10 cellular contexts compared by ENCODE assay signal in genomic region chr2:161423351-161424178, GRCh38. TPM values are rescaled to one million over a fixed set of nuclear protein-coding genes. Genes with fewer than 3 reads are reported as not detected.
A peak's percentile ranks its signal among the peaks of the same experiment; 100 is the strongest.
DNase-seq lines count a peak whose midpoint lies in the region; ATAC-seq and TF ChIP-seq lines count a peak whose summit lies in the region.
"Had no signal": no experiment of that assay in that cellular context is flagged by ENCODE, and none has a peak within 500 bp of the region (broad histone marks: within the 10 kb centered on the region; RNA-seq: fewer than 3 reads in every experiment).

No MANE protein-coding gene starts in this region.

- H3K9me3 ChIP-seq in right atrium auricular region (no peaks in the 10 kb centered on the region), mucosa of rectum (ENCODE audit: control insufficient read depth in 2 of 2, low read length in 2 of 2) (no peaks in the 10 kb centered on the region), WERI-Rb-1 (ENCODE audit: severe bottlenecking) (no peaks in the 10 kb centered on the region)
- H3K9me3 ChIP-seq: thyroid gland had no signal

- no peak for ATAC-seq in Right ventricle myocardium inferior

- intact Hi-C loops in Right ventricle myocardium inferior (cut with DNase I) = no loop called here

- H3K27ac ChIP-seq in right atrium auricular region = no peak overlapping the region
- H3K27ac ChIP-seq in mucosa of rectum (ENCODE audit: low read depth in 2 of 2, low read length in 2 of 2) = no peak overlapping the region
- no peak overlapping the region for H3K27ac ChIP-seq in WERI-Rb-1
- H3K27ac ChIP-seq: thyroid gland had no signal

- H3K9ac ChIP-seq in mucosa of rectum (ENCODE audit: low read depth in 1 of 2, low read length in 2 of 2) = no peak overlapping the region

- TF ChIP-seq CTCF in right atrium auricular region (IDR thresholded peaks at IDR 0.05) (no peak), WERI-Rb-1 (IDR thresholded peaks at IDR 0.05; ENCODE audit: low read depth, low read length) (no peak)

- H3K4me1 ChIP-seq in right atrium auricular region (peaks cover 0 to 36% of the 10 kb centered on the region in 2 donors), mucosa of rectum (ENCODE audit: control insufficient read depth in 2 of 2, insufficient read depth in 2 of 2, low read length in 2 of 2) (peaks cover 5 to 15% of the 10 kb centered on the region in 2 donors)

- peaks cover 70 to 79% of the 10 kb centered on the region in 2 donors for H3K27me3 ChIP-seq in right atrium auricular region
- H3K27me3 ChIP-seq in mucosa of rectum (ENCODE audit: control insufficient read depth in 2 of 2, insufficient read depth in 2 of 2, low read length in 2 of 2) = peaks cover 87 to 98% of the 10 kb centered on the region in 2 donors
- no peaks in the 10 kb centered on the region for H3K27me3 ChIP-seq in WERI-Rb-1 (ENCODE audit: insufficient read depth, low read depth, severe bottlenecking)

- DNase-seq in Right ventricle myocardium inferior (ENCODE audit: missing footprints) = peak; percentile 74
- DNase-seq in right atrium auricular region (ENCODE audit: low spot score) = no peak
- peak; percentile 78 for DNase-seq in ecto neural progenitor cell (ENCODE audit: low spot score)
- no peak for DNase-seq in WERI-Rb-1
- DNase-seq in OCI-M2 (lab: John Stamatoyannopoulos, UW; ENCODE audit: unreplicated experiment) = no peak
- no peak for DNase-seq in NCI-H187 (lab: John Stamatoyannopoulos, UW)
- DNase-seq in NCI-H1436 (lab: John Stamatoyannopoulos, UW) = no peak
- DNase-seq: DND-41 had no signal

- H3K36me3 ChIP-seq in right atrium auricular region = no peaks in the 10 kb centered on the region
- H3K36me3 ChIP-seq in mucosa of rectum (ENCODE audit: control insufficient read depth in 2 of 2, insufficient read depth in 2 of 2, low read length in 2 of 2) = no peaks in the 10 kb centered on the region
- no peaks in the 10 kb centered on the region for H3K36me3 ChIP-seq in WERI-Rb-1
- H3K36me3 ChIP-seq: thyroid gland had no signal

- H3K4me3 ChIP-seq in right atrium auricular region (peak overlapping the region in 1 of 2 donors; percentile 31), mucosa of rectum (ENCODE audit: low read length in 2 of 2) (peak overlapping the region; percentile 48 to 56), WERI-Rb-1 (ENCODE audit: low read depth, low read length) (no peak overlapping the region)

RNA-seq across cellular contexts. Expression of gene TBR1, which starts 7.5 kb away (rescaled TPM):
- total RNA-seq in Right ventricle myocardium inferior (not detected), right atrium auricular region (not detected)

Comparison
In these comparisons a context has a peak if more than half of its experiments do, and no peak if none do; other contexts are left out.
1. DNase-seq: peak in Right ventricle myocardium inferior (single experiment) and ecto neural progenitor cell (single experiment); none in right atrium auricular region (single experiment), WERI-Rb-1 (single experiment), OCI-M2 (single experiment), NCI-H187 (0 of 2) and NCI-H1436 (single experiment).